1 cellular context compared by ENCODE assay signal in the genomic region with DNA sequence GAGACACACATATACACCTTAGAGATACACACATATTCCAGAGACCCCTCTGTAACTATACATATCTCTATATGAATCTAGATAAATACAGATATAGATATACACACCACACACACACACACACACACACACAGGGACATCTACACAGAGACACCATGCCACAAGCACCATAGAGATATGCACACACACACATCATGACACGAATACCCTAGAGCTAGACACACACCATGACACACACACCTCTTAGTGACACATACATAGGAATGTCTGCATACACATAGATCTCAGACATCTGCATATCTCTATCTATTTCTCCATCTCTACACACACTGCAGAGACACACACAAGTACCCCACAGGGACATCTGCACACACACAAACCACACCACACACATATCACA.
TF ChIP-seq lines count a peak whose summit lies in the region.

No MANE protein-coding gene starts in this region.

TF ChIP-seq in H1, 55 proteins besides CTCF, POLR2A, EP300 and RAD21 (continued from another document):
- TF ChIP-seq, protein P1, sequence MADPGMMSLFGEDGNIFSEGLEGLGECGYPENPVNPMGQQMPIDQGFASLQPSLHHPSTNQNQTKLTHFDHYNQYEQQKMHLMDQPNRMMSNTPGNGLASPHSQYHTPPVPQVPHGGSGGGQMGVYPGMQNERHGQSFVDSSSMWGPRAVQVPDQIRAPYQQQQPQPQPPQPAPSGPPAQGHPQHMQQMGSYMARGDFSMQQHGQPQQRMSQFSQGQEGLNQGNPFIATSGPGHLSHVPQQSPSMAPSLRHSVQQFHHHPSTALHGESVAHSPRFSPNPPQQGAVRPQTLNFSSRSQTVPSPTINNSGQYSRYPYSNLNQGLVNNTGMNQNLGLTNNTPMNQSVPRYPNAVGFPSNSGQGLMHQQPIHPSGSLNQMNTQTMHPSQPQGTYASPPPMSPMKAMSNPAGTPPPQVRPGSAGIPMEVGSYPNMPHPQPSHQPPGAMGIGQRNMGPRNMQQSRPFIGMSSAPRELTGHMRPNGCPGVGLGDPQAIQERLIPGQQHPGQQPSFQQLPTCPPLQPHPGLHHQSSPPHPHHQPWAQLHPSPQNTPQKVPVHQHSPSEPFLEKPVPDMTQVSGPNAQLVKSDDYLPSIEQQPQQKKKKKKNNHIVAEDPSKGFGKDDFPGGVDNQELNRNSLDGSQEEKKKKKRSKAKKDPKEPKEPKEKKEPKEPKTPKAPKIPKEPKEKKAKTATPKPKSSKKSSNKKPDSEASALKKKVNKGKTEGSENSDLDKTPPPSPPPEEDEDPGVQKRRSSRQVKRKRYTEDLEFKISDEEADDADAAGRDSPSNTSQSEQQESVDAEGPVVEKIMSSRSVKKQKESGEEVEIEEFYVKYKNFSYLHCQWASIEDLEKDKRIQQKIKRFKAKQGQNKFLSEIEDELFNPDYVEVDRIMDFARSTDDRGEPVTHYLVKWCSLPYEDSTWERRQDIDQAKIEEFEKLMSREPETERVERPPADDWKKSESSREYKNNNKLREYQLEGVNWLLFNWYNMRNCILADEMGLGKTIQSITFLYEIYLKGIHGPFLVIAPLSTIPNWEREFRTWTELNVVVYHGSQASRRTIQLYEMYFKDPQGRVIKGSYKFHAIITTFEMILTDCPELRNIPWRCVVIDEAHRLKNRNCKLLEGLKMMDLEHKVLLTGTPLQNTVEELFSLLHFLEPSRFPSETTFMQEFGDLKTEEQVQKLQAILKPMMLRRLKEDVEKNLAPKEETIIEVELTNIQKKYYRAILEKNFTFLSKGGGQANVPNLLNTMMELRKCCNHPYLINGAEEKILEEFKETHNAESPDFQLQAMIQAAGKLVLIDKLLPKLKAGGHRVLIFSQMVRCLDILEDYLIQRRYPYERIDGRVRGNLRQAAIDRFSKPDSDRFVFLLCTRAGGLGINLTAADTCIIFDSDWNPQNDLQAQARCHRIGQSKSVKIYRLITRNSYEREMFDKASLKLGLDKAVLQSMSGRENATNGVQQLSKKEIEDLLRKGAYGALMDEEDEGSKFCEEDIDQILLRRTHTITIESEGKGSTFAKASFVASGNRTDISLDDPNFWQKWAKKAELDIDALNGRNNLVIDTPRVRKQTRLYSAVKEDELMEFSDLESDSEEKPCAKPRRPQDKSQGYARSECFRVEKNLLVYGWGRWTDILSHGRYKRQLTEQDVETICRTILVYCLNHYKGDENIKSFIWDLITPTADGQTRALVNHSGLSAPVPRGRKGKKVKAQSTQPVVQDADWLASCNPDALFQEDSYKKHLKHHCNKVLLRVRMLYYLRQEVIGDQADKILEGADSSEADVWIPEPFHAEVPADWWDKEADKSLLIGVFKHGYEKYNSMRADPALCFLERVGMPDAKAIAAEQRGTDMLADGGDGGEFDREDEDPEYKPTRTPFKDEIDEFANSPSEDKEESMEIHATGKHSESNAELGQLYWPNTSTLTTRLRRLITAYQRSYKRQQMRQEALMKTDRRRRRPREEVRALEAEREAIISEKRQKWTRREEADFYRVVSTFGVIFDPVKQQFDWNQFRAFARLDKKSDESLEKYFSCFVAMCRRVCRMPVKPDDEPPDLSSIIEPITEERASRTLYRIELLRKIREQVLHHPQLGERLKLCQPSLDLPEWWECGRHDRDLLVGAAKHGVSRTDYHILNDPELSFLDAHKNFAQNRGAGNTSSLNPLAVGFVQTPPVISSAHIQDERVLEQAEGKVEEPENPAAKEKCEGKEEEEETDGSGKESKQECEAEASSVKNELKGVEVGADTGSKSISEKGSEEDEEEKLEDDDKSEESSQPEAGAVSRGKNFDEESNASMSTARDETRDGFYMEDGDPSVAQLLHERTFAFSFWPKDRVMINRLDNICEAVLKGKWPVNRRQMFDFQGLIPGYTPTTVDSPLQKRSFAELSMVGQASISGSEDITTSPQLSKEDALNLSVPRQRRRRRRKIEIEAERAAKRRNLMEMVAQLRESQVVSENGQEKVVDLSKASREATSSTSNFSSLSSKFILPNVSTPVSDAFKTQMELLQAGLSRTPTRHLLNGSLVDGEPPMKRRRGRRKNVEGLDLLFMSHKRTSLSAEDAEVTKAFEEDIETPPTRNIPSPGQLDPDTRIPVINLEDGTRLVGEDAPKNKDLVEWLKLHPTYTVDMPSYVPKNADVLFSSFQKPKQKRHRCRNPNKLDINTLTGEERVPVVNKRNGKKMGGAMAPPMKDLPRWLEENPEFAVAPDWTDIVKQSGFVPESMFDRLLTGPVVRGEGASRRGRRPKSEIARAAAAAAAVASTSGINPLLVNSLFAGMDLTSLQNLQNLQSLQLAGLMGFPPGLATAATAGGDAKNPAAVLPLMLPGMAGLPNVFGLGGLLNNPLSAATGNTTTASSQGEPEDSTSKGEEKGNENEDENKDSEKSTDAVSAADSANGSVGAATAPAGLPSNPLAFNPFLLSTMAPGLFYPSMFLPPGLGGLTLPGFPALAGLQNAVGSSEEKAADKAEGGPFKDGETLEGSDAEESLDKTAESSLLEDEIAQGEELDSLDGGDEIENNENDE (IDR thresholded peaks at IDR 0.05; ENCODE audit: insufficient replicate concordance, low read length), result no peak
- TF ChIP-seq TBP (IDR thresholded peaks at IDR 0.05; ENCODE audit: low read depth, low read length) (no peak), SAP30 (IDR thresholded peaks at IDR 0.05; ENCODE audit: insufficient read depth, insufficient replicate concordance, low read length) (no peak), RBBP5 (IDR thresholded peaks at IDR 0.05; ENCODE audit: borderline replicate concordance, low read depth, low read length) (no peak), MAFK (IDR thresholded peaks at IDR 0.05; ENCODE audit: low read depth, low read length) (no peak), HDAC6 (IDR thresholded peaks at IDR 0.05; ENCODE audit: low read depth, low read length) (no peak), BACH1 (IDR thresholded peaks at IDR 0.05; ENCODE audit: low read length) (no peak), SP4 (IDR thresholded peaks at IDR 0.05; ENCODE audit: low read length) (no peak), KDM5A (IDR thresholded peaks at IDR 0.05; ENCODE audit: low read length) (no peak), KDM4A (IDR thresholded peaks at IDR 0.05; ENCODE audit: low read depth, low read length, severe bottlenecking) (no peak), RNF2 (IDR thresholded peaks at IDR 0.05; ENCODE audit: borderline replicate concordance, low read depth, low read length, missing control alignments, poor library complexity, severe bottlenecking) (no peak), PHF8 (conservative IDR thresholded peaks at IDR 0.05; ENCODE audit: low read depth, low read length) (no peak), POLR2AphosphoS5 (IDR thresholded peaks at IDR 0.05; ENCODE audit: low read depth, low read length) (no peak)
- TF ChIP-seq, protein P2, sequence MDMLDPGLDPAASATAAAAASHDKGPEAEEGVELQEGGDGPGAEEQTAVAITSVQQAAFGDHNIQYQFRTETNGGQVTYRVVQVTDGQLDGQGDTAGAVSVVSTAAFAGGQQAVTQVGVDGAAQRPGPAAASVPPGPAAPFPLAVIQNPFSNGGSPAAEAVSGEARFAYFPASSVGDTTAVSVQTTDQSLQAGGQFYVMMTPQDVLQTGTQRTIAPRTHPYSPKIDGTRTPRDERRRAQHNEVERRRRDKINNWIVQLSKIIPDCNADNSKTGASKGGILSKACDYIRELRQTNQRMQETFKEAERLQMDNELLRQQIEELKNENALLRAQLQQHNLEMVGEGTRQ (IDR thresholded peaks at IDR 0.05; ENCODE audit: low read length), result no peak
- TF ChIP-seq, protein P3, sequence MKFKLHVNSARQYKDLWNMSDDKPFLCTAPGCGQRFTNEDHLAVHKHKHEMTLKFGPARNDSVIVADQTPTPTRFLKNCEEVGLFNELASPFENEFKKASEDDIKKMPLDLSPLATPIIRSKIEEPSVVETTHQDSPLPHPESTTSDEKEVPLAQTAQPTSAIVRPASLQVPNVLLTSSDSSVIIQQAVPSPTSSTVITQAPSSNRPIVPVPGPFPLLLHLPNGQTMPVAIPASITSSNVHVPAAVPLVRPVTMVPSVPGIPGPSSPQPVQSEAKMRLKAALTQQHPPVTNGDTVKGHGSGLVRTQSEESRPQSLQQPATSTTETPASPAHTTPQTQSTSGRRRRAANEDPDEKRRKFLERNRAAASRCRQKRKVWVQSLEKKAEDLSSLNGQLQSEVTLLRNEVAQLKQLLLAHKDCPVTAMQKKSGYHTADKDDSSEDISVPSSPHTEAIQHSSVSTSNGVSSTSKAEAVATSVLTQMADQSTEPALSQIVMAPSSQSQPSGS (IDR thresholded peaks at IDR 0.05; ENCODE audit: low read length), result no peak
TF ChIP-seq in H1: peak in this region for 0.
